In the genomic region with DNA sequence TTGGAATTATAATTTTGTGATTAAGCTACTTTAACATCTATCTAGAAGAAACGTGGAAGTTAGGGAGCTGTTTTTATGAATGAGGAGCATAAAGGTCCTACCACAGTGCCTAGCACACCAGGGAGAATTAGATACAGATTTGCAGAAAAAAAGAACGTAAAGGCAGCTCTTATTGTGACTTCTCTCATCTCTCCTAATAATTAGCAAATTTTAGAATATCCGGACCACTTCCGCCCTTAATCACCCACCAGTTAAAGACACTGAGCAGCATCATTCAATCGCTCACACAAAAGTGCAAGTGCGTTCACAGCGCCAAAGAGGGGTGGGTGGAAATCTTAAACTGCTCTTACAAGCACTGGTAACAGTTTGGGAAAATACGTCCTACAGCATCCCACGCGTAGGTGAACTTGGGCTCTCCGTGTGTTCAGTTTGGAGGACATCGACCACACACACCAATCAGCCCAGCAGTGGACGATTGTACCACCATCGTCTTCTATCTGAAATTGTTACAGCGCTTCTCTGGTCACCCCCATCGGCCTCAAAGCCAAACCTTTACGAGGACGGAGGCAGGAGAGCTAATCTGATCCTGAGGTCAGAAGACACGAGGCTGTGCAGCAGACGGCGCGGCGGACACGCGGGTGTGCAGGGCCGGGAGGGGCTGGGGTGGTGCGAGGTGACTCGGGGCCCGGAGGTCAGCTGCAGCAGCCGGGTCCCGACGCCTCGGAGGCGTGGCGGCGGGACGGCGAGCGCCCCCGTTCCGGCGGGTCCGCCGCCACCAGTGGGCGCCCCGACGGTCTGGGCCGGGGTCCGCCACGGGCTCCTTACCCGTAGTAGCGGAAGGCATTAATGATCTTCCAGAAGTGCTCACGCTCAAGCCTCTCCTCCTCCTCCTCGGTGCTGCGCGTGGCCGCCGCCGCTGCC, we compare ENCODE assay signal across 7 cellular contexts. TPM values are rescaled to one million over a fixed set of nuclear protein-coding genes. Genes with fewer than 3 reads are reported as not detected.
DNase-seq lines count a peak whose midpoint lies in the region; ATAC-seq, FAIRE-seq and TF ChIP-seq lines count a peak whose summit lies in the region.

No MANE protein-coding gene starts in this region.

- DNase-seq in GM12891 (ENCODE audit: insufficient read length, low spot score): peak; percentile 17
- DNase-seq in HCEC 1CT: peak; percentile 47
- DNase-seq in M059J (ENCODE audit: low read depth): peak; percentile 54
- DNase-seq in activated CD4-positive, CD25-positive, alpha-beta regulatory T cell (lab: John Stamatoyannopoulos, UW): peak; percentile 21 to 36 (median 28)
- DNase-seq in dedifferentiated amniotic fluid mesenchymal stem cell (ENCODE audit: extremely low spot score): peak; percentile 39
- DNase-seq in right lobe of liver: peak; percentile 77 to 83 (median 83)
- peak; percentile 26 to 37 for DNase-seq in stimulated activated CD4-positive, alpha-beta T cell treated with anti-CD3 and anti-CD28 coated beads, Interleukin-4, amount 100 ng/mL, for 48 hours (ENCODE audit: low read depth in 2 of 2)

- under 1% methylated on average over 12 of the region's 59 CpGs for WGBS in right lobe of liver (ENCODE audit: insufficient coverage, low coverage, low lambda C conversion rate, missing lambda C conversion rate)

- no peaks in the 10 kb centered on the region for H3K27me3 ChIP-seq in right lobe of liver

- H3K27ac ChIP-seq in right lobe of liver: peak overlapping the region; percentile 96 to 99 (median 98)

- no peaks in the 10 kb centered on the region for H3K9me3 ChIP-seq in right lobe of liver

- H3K36me3 ChIP-seq in right lobe of liver: no peaks in the 10 kb centered on the region

- H3K4me1 ChIP-seq in right lobe of liver: peaks cover 0 to 21% (median 0%) of the 10 kb centered on the region in 4 donors

- no peak for FAIRE-seq in GM12891 (lab: Jason Lieb, UNC)

- ATAC-seq in right lobe of liver: peak; percentile 68 to 76 (median 72)

- peak overlapping the region; percentile 81 to 95 (median 86) for H3K4me3 ChIP-seq in right lobe of liver

- TF ChIP-seq POLR2A in GM12891 (IDR thresholded peaks at IDR 0.05; ENCODE audit: low read depth, low read length): no peak; the same call in 1 of the 2 replicates
- no peak for TF ChIP-seq POLR2A in right lobe of liver (IDR thresholded peaks at IDR 0.05)

- no peak for TF ChIP-seq CTCF in right lobe of liver (IDR thresholded peaks at IDR 0.05)

- intact Hi-C loops in right lobe of liver (cut with DNase I): no loop called here

TF ChIP-seq in GM12891, 5 proteins besides CTCF, POLR2A, EP300 and RAD21:
- TF ChIP-seq POLR2AphosphoS5 (IDR thresholded peaks at IDR 0.05; ENCODE audit: low read depth, low read length) (peak; percentile 46; the same call in 1 of the 2 replicates), PAX5 (IDR thresholded peaks at IDR 0.05; ENCODE audit: insufficient read depth, low read length, severe bottlenecking) (no peak), POU2F2 (IDR thresholded peaks at IDR 0.05; ENCODE audit: low read depth, low read length) (no peak), TAF1 (IDR thresholded peaks at IDR 0.05; ENCODE audit: low read depth, low read length) (no peak), SPI1 (IDR thresholded peaks at IDR 0.05; ENCODE audit: low read depth, low read length) (0 out of 2 replicates have a peak, but pooled peaks have one; percentile 12)

RNA-seq across cellular contexts. Expression of gene CARNMT1, which starts 0.6 kb away (rescaled TPM):
- polyA plus RNA-seq in GM12891 (2012; ENCODE audit: low read depth, missing spikeins): 3.5 TPM
- 18.9 and 36.0 TPM in 2 replicates for total RNA-seq in M059J (2014; rRNA removed; shearing (Covaris generic))
- 10 to 100 TPM; 11.5 to 24.3 (median 15.5) TPM for total RNA-seq in right lobe of liver

Comparison
In these comparisons a context has a peak if more than half of its experiments do, and no peak if none do; other contexts are left out.
1. Peak in every context shown above with its lines: DNase-seq, ATAC-seq, H3K4me3 ChIP-seq and H3K27ac ChIP-seq.
2. DNase-seq: peak in every context shown above with its lines; median percentile 83 in right lobe of liver; 54 in M059J; 47 in HCEC 1CT; 39 in dedifferentiated amniotic fluid mesenchymal stem cell; 32 in stimulated activated CD4-positive, alpha-beta T cell treated with anti-CD3 and anti-CD28 coated beads, Interleukin-4, amount 100 ng/mL, for 48 hours; 28 in activated CD4-positive, CD25-positive, alpha-beta regulatory T cell; 17 in GM12891.